18 cellular contexts compared by ENCODE assay signal in the genomic region with DNA sequence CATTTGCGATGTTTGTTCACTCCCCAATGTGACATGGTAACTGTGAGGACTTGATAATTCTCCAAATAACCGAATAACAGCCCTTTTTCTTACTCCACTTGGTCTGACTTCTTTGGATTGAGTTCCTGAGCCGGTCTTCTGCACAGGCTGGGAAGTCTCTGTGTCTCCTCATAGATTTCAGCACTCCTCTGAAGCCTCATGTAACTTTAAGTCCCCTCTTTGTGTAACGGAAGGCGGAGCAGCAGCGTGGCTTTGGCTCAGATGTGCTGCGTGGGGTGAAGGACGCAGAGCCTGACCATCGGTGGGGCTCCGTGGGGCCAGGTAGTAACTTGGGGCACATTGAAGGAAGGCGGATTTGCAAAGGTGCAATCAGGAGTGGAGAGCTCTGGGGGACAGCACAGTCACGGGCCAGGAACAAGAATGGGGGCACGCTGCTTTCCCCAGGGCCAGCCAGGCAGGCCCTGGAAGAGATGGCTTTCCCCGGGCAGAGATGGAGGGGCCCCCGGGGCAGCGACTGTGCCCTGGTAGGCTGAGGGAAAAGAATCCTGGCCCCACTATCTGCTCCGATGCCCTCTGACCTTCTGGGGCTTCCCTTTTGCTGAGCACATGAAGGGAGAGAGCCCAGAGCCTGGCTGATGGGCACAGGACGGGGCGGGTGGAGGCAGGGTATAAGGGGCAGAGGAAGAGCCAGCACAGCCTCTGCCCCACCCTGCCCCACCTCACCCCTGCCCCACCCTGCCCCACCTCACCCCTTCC. TPM values are rescaled to one million over a fixed set of nuclear protein-coding genes. Genes with fewer than 3 reads are reported as not detected.
DNase-seq lines count a peak whose midpoint lies in the region; ATAC-seq and TF ChIP-seq lines count a peak whose summit lies in the region.
"Had no signal": no experiment of that assay in that cellular context is flagged by ENCODE, and none has a peak within 500 bp of the region (broad histone marks: within the 10 kb centered on the region; RNA-seq: fewer than 3 reads in every experiment).

No MANE protein-coding gene starts in this region.

- 82 to 87% (median 83%) methylated on average over 17 to 19 of the region's 19 CpGs for WGBS in heart left ventricle, 4 donors

- TF ChIP-seq CTCF in chondrocyte (IDR thresholded peaks at IDR 0.05) (no peak), heart left ventricle (IDR thresholded peaks at IDR 0.05) (no peak), nephron progenitor cell (IDR thresholded peaks at IDR 0.05) (no peak)

- H3K9ac ChIP-seq in stomach smooth muscle (ENCODE audit: low read length in 2 of 2), result no peak overlapping the region
- H3K9ac ChIP-seq: KMS-11 had no signal

- H3K9me3 ChIP-seq in heart left ventricle (no peaks in the 10 kb centered on the region), stomach smooth muscle (ENCODE audit: control insufficient read depth in 2 of 2, low read length in 2 of 2) (no peaks in the 10 kb centered on the region)
- H3K9me3 ChIP-seq: BLaER1 treated with 17β-estradiol and CSF1 and Interleukin-3, amounts not matched to agents 10 nM and 100 nM; SJCRH30 had no signal

- H3K27ac ChIP-seq in heart left ventricle (peak overlapping the region in 8 of 12 donors; percentile 24 to 61 (median 46)), stomach smooth muscle (ENCODE audit: low read length) (peak overlapping the region; percentile 11)
- H3K27ac ChIP-seq: BLaER1 treated with 17β-estradiol and CSF1 and Interleukin-3, amounts not matched to agents 10 nM and 100 nM; KMS-11; SJCRH30 had no signal

- H3K4me1 Mint-ChIP-seq in chondrocyte (ENCODE audit: low read depth), result no peaks in the 10 kb centered on the region
- peaks cover 63% of the 10 kb centered on the region for H3K4me1 Mint-ChIP-seq in nephron progenitor cell
- H3K4me1 Mint-ChIP-seq: CD8-positive, alpha-beta memory T cell had no signal

- ATAC-seq in heart left ventricle (peak in 1 of 4 donors; percentile 33), GM18868 (IDR thresholded peaks at IDR 0.05; ENCODE audit: unreplicated experiment) (no peak), HG03457 (IDR thresholded peaks at IDR 0.05; ENCODE audit: unreplicated experiment) (no peak)

- H3K9me3 Mint-ChIP-seq in chondrocyte (ENCODE audit: low read depth) (no peaks in the 10 kb centered on the region), nephron progenitor cell (no peaks in the 10 kb centered on the region)
- H3K9me3 Mint-ChIP-seq: CD8-positive, alpha-beta memory T cell had no signal

- H3K4me3 Mint-ChIP-seq in chondrocyte (ENCODE audit: unreplicated experiment) (no peak overlapping the region), nephron progenitor cell (no peak overlapping the region)
- H3K4me3 Mint-ChIP-seq: CD8-positive, alpha-beta memory T cell; HFFc6 had no signal

- intact Hi-C loops in heart left ventricle (cut with DNase I), result no loop called here

- H3K27ac Mint-ChIP-seq in chondrocyte (ENCODE audit: unreplicated experiment), result no peak overlapping the region
- H3K27ac Mint-ChIP-seq in nephron progenitor cell, result peak overlapping the region; percentile 85
- H3K27ac Mint-ChIP-seq: CD8-positive, alpha-beta memory T cell; HFFc6 had no signal

- H3K36me3 ChIP-seq in heart left ventricle, result peaks cover 0 to 43% (median 18%) of the 10 kb centered on the region in 9 donors
- peaks cover 4 to 10% of the 10 kb centered on the region in 2 donors for H3K36me3 ChIP-seq in stomach smooth muscle (ENCODE audit: control insufficient read depth in 2 of 2, insufficient read depth in 2 of 2, low read length in 2 of 2)
- H3K36me3 ChIP-seq: SJCRH30 had no signal

- peaks cover 10% of the 10 kb centered on the region for H3K27me3 Mint-ChIP-seq in chondrocyte (ENCODE audit: low read depth)
- H3K27me3 Mint-ChIP-seq in nephron progenitor cell (ENCODE audit: low read depth, poor library complexity), result peaks cover 17% of the 10 kb centered on the region

- H3K4me3 ChIP-seq in heart left ventricle (no peak overlapping the region), stomach smooth muscle (ENCODE audit: low read length in 2 of 2) (no peak overlapping the region)
- H3K4me3 ChIP-seq: BLaER1 treated with 17β-estradiol and CSF1 and Interleukin-3, amounts not matched to agents 10 nM and 100 nM; SJCRH30 had no signal

- H3K27me3 ChIP-seq in heart left ventricle (no peaks in the 10 kb centered on the region), stomach smooth muscle (ENCODE audit: control insufficient read depth in 1 of 2, insufficient read depth in 2 of 2, low read length in 2 of 2) (no peaks in the 10 kb centered on the region)

- H3K36me3 Mint-ChIP-seq in chondrocyte (ENCODE audit: low read depth), result no peaks in the 10 kb centered on the region
- no peaks in the 10 kb centered on the region for H3K36me3 Mint-ChIP-seq in nephron progenitor cell (ENCODE audit: low read depth)
- H3K36me3 Mint-ChIP-seq: CD8-positive, alpha-beta memory T cell had no signal

- DNase-seq in chondrocyte (ENCODE audit: low spot score), result peak; percentile 43
- DNase-seq in heart left ventricle, result no peak
- no peak for DNase-seq in nephron progenitor cell
- no peak for DNase-seq in stimulated activated CD4-positive, alpha-beta T cell treated with anti-CD3 and anti-CD28 coated beads, Interleukin-15, amount 100 ng/mL, for 24 hours
- DNase-seq: CD8-positive, alpha-beta memory T cell; DMS79; HFFc6; MV-4-11; NCI-H1694 treated with DMSO at 0.1 percent for 48 hours; NCI-H2107; NCI-H510A treated with DMSO at 0.1 percent for 48 hours; SJCRH30 had no signal

- H3K4me1 ChIP-seq in heart left ventricle, result peaks cover 0 to 27% (median 12%) of the 10 kb centered on the region in 12 donors
- H3K4me1 ChIP-seq in stomach smooth muscle (ENCODE audit: control insufficient read depth, insufficient read depth, low read length), result peaks cover 69% of the 10 kb centered on the region
- H3K4me1 ChIP-seq: SJCRH30 had no signal

- TF ChIP-seq POLR2A in heart left ventricle (IDR thresholded peaks at IDR 0.05), result no peak

RNA-seq across cellular contexts. Expression of a gene that starts 56.8 kb away (rescaled TPM):
- total RNA-seq in chondrocyte (1.7 to 4.7 TPM (median 3.5 TPM) in 3 replicates), heart left ventricle (100 to 1,000 TPM in 2 of 9 donors, 10 to 100 TPM in 7; 36.3 to 109 (median 75.1) TPM)
- polyA plus RNA-seq in heart left ventricle, result 10 to 100 TPM; 22.7 to 25.7 TPM
- total RNA-seq: HFFc6, RPMI7951 had no signal
- polyA plus RNA-seq: CD8-positive, alpha-beta memory T cell had no signal
